Comparison of ENCODE assay signal across 12 cellular contexts in the genomic region with DNA sequence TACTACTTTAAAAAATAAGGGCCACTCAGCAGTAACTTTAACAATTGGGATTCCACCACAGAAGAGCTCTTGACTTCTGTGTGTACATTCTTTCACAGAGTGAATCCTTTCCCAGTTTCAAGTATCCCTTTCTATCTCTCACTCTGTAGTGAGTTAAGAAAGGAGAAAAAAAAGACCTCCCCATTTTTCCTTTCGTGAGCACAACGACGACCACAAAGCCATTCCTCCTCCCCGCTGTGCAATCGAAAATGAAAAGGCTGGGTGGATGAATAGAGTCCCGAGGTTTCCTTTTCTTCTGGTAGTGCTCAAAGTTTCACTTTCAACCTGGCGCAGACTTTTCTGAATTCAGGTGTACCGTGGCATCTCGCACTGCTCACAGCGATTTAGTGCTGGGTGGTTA. TPM values are rescaled to one million over a fixed set of nuclear protein-coding genes. Genes with fewer than 3 reads are reported as not detected.
DNase-seq lines count a peak whose midpoint lies in the region; ATAC-seq and TF ChIP-seq lines count a peak whose summit lies in the region.
"Had no signal": no experiment of that assay in that cellular context is flagged by ENCODE, and none has a peak within 500 bp of the region (broad histone marks: within the 10 kb centered on the region; RNA-seq: fewer than 3 reads in every experiment).

No MANE protein-coding gene starts in this region.

- H3K27ac Mint-ChIP-seq in type B pancreatic cell: no peak overlapping the region

- H3K9me3 ChIP-seq in tibial nerve: no peaks in the 10 kb centered on the region
- H3K9me3 ChIP-seq: vagina had no signal

- H3K36me3 ChIP-seq in H7 (replicated peaks; ENCODE audit: control insufficient read depth, insufficient read depth, low read length) (0 out of 2 replicates have a peak, but pooled peaks cover 2% of the 10 kb centered on the region), tibial nerve (peaks cover 0 to 23% (median 0%) of the 10 kb centered on the region in 3 donors)
- H3K36me3 ChIP-seq: vagina had no signal

- H3K27me3 Mint-ChIP-seq in type B pancreatic cell: no peaks in the 10 kb centered on the region

- DNase-seq in H7 (peak; percentile 29), iPS-NIHi11 (ENCODE audit: low spot score) (peak; percentile 10), tibial nerve (ENCODE audit: low spot score in 2 of 2) (no peak), retina (no peak), type B pancreatic cell (ENCODE audit: extremely low spot score, unreplicated experiment) (no peak), MV-4-11 (lab: John Stamatoyannopoulos, UW) (no peak)
- peak; percentile 0 to 2 for DNase-seq in activated CD4-positive, alpha-beta T cell treated with anti-CD3 and anti-CD28 coated beads, Interleukin-2, amount 50 U/mL, for 4 hours
- DNase-seq: left cardiac atrium, NCI-H524, right cardiac atrium had no signal

- peak; percentile 96 for ATAC-seq in GM18498 (IDR thresholded peaks at IDR 0.05; ENCODE audit: unreplicated experiment)
- ATAC-seq: left cardiac atrium, right cardiac atrium had no signal

- no peak for TF ChIP-seq POLR2A in tibial nerve (IDR thresholded peaks at IDR 0.05)

- no peaks in the 10 kb centered on the region for H3K4me1 Mint-ChIP-seq in type B pancreatic cell (ENCODE audit: unreplicated experiment)

- H3K27ac ChIP-seq in tibial nerve: no peak overlapping the region
- H3K27ac ChIP-seq: vagina had no signal

- peaks cover 13% of the 10 kb centered on the region for H3K36me3 Mint-ChIP-seq in type B pancreatic cell

- no peaks in the 10 kb centered on the region for H3K4me1 ChIP-seq in tibial nerve
- H3K4me1 ChIP-seq: vagina had no signal

- no peak for TF ChIP-seq CTCF in tibial nerve (IDR thresholded peaks at IDR 0.05)
- no peak for TF ChIP-seq CTCF in type B pancreatic cell (conservative IDR thresholded peaks at IDR 0.05)

- TF ChIP-seq EP300 in tibial nerve (IDR thresholded peaks at IDR 0.05): no peak

- no peaks in the 10 kb centered on the region for H3K9me3 Mint-ChIP-seq in type B pancreatic cell

- 67 to 85% methylated on average over 10 of the region's 10 CpGs for WGBS in tibial nerve, 2 donors

- H3K4me3 ChIP-seq in H7 (ENCODE audit: insufficient read depth, low read depth, low read length) (no peak overlapping the region), tibial nerve (no peak overlapping the region)
- H3K4me3 ChIP-seq: vagina had no signal

- no peak overlapping the region for H3K4me3 Mint-ChIP-seq in type B pancreatic cell

- H3K27me3 ChIP-seq in H7 (ENCODE audit: control insufficient read depth, insufficient read depth, low read length): no peaks in the 10 kb centered on the region
- H3K27me3 ChIP-seq in tibial nerve: no peaks in the 10 kb centered on the region
- H3K27me3 ChIP-seq: vagina had no signal

RNA-seq across cellular contexts. Expression of gene TAB3, which starts 58.0 kb away (rescaled TPM):
- 9.9 and 11.5 TPM in 2 replicates for total RNA-seq in H7 (2014; rRNA removed; shearing (Covaris generic))
- 10 to 100 TPM; 15.6 to 32.9 (median 30.3) TPM for total RNA-seq in tibial nerve
- total RNA-seq in type B pancreatic cell (ENCODE audit: low replicate concordance): 26.1 and 48.9 TPM in 2 replicates

Comparison
In these comparisons a context has a peak if more than half of its experiments do, and no peak if none do; other contexts are left out.
1. DNase-seq: peak in H7 (single experiment), activated CD4-positive, alpha-beta T cell treated with anti-CD3 and anti-CD28 coated beads, Interleukin-2, amount 50 U/mL, for 4 hours (2 of 2) and iPS-NIHi11 (single experiment); none in tibial nerve (0 of 2), retina (single experiment), type B pancreatic cell (single experiment) and MV-4-11 (single experiment).